ENCODE assay signal across 17 cellular contexts in the genomic region with DNA sequence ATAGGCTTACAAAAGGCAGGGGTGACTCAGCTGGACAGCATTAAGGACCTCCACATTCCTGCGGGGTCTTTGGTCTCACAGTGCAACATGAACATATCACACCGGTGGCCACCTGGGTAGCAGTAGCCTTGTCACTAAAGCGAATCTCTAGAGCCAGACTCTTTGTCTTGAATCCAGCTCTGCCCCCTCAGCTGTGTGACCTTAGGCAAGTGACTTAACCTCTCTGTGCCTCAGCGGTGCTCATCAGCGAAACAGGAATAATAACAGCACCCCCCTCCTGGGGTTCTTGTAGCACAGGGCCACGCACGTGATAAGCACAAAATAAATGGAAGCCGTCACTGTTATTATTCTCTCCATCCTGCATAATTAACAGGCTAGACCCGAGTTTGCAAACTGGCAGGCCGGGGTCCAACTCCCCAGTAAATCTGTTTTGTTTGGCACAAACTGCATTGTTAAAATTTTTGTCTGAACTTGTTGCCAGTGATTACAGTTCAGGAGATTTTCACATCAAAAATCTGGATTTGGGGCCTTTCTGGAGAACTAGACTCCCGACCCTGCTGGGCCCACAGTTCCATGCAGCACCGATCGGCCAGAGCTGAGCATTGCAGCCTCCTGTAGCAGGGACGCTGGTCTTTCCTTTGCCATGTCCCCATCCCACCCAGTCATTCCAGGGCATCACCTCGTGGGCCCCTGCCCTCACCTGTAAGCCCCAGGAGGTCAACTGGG.
A peak's percentile ranks its signal among the peaks of the same experiment; 100 is the strongest.
DNase-seq lines count a peak whose midpoint lies in the region; ATAC-seq, FAIRE-seq and TF ChIP-seq lines count a peak whose summit lies in the region.
"Had no signal": no experiment of that assay in that cellular context is flagged by ENCODE, and none has a peak within 500 bp of the region (broad histone marks: within the 10 kb centered on the region; RNA-seq: fewer than 3 reads in every experiment).

No MANE protein-coding gene starts in this region.

- H2AFZ ChIP-seq in H1 (ENCODE audit: low read length), result no peak overlapping the region
- no peak overlapping the region for H2AFZ ChIP-seq in neuronal stem cell (ENCODE audit: low read length)
- H2AFZ ChIP-seq: GM23248 had no signal

- no peak for TF ChIP-seq POLR2A in A549 (IDR thresholded peaks at IDR 0.05; ENCODE audit: low read length)
- no peak for TF ChIP-seq POLR2A in H1 (IDR thresholded peaks at IDR 0.05; ENCODE audit: control extremely low read depth in 1 of 2, low read depth in 2 of 2, low read length in 2 of 2)

- no peak overlapping the region for H3K56ac ChIP-seq in H1 (replicated peaks; ENCODE audit: insufficient read length, low read depth, low read length)

- FAIRE-seq in A549 (lab: Jason Lieb, UNC) (no peak), H1 (lab: Jason Lieb, UNC) (no peak)
- FAIRE-seq: GM12892, GM18507 had no signal

- H3K79me1 ChIP-seq in H1 (ENCODE audit: low read depth, low read length) (no peaks in the 10 kb centered on the region; the same call in 1 of the 2 replicates), neuronal stem cell (ENCODE audit: low read depth, low read length) (no peaks in the 10 kb centered on the region)

- no peaks in the 10 kb centered on the region for H3K27me3 Mint-ChIP-seq in WTC11 (ENCODE audit: low read depth)

- no peaks in the 10 kb centered on the region for H3K9me3 Mint-ChIP-seq in WTC11
- H3K9me3 Mint-ChIP-seq: CD14-positive monocyte; CD4-positive, alpha-beta memory T cell had no signal

- H3K36me3 Mint-ChIP-seq in WTC11, result no peaks in the 10 kb centered on the region
- H3K36me3 Mint-ChIP-seq: CD14-positive monocyte; CD4-positive, alpha-beta memory T cell had no signal

- H3K27ac Mint-ChIP-seq in WTC11, result no peak overlapping the region
- H3K27ac Mint-ChIP-seq: CD4-positive, alpha-beta memory T cell had no signal

- H3K23ac ChIP-seq in H1 (ENCODE audit: insufficient read length) (no peak overlapping the region), neuronal stem cell (ENCODE audit: low read depth, low read length, poor library complexity) (no peak overlapping the region)

- H3K36me3 ChIP-seq in H1 (ENCODE audit: control insufficient read depth in 2 of 4, insufficient read depth in 4 of 4, low read length in 3 of 4) (no peaks in the 10 kb centered on the region), neuronal stem cell (replicated peaks in 1 of 2; ENCODE audit: control insufficient read depth in 2 of 2, insufficient read depth in 2 of 2, low read length in 2 of 2) (no peaks in the 10 kb centered on the region)
- H3K36me3 ChIP-seq: BLaER1 had no signal

- POLR2A ChIA-PET in A549 (lab: Yijun Ruan, JAX) (no interaction called here), WTC11 (lab: Charles Lee) (no interaction called here), H1 (lab: Charles Lee; ENCODE audit: partially characterized antibody) (no interaction called here)

- H3K4me1 ChIP-seq in A549 (no peaks in the 10 kb centered on the region), H1 (replicated peaks in 1 of 4; ENCODE audit: control insufficient read depth in 3 of 4, insufficient read depth in 4 of 4, low read length in 3 of 4) (peaks cover 3 to 17% (median 11%) of the 10 kb centered on the region in 4 experiments), neuronal stem cell (ENCODE audit: control insufficient read depth in 2 of 2, insufficient read depth in 1 of 2, low read depth in 1 of 2, low read length in 2 of 2) (peaks cover 6% of the 10 kb centered on the region in 2 donors)
- H3K4me1 ChIP-seq: BLaER1 had no signal

- H3K14ac ChIP-seq in H1 (ENCODE audit: insufficient read length), result no peak overlapping the region
- H3K14ac ChIP-seq in neuronal stem cell (ENCODE audit: low read length), result no peak overlapping the region

- no peak for TF ChIP-seq CTCF in A549 (IDR thresholded peaks at IDR 0.05)
- TF ChIP-seq CTCF in WTC11 (IDR thresholded peaks at IDR 0.05), result no peak
- no peak for TF ChIP-seq CTCF in H1 (IDR thresholded peaks at IDR 0.05; ENCODE audit: control extremely low read depth in 1 of 3, insufficient read depth in 1 of 3, low read depth in 1 of 3, low read length in 3 of 3)

- H3K4me3 ChIP-seq in A549 (no peak overlapping the region), H1 (ENCODE audit: extremely low read depth in 1 of 4, insufficient read depth in 2 of 4, low read depth in 3 of 4, low read length in 4 of 4) (no peak overlapping the region), neuronal stem cell (ENCODE audit: low read length in 2 of 2) (no peak overlapping the region)
- H3K4me3 ChIP-seq: BLaER1, GM23248 had no signal

- H3K4me2 ChIP-seq in A549, result no peak overlapping the region
- H3K4me2 ChIP-seq in H1 (ENCODE audit: insufficient read depth in 1 of 2, low read depth in 2 of 2, low read length in 2 of 2), result no peak overlapping the region
- H3K4me2 ChIP-seq in neuronal stem cell (ENCODE audit: insufficient read depth, low read length, poor library complexity, severe bottlenecking), result no peak overlapping the region
- H3K4me2 ChIP-seq: BLaER1 had no signal

- no peaks in the 10 kb centered on the region; a peak in 1 of 4 replicates for H3K79me2 ChIP-seq in H1 (ENCODE audit: control insufficient read depth in 1 of 2, insufficient read depth in 2 of 2, low read length in 2 of 2)

- DNase-seq in A549 (ENCODE audit: low read depth in 1 of 2, low spot score in 1 of 2) (no peak), WTC11 (ENCODE audit: low spot score) (no peak), H1 (ENCODE audit: low read depth in 1 of 2, low spot score in 2 of 2) (no peak), neuronal stem cell (ENCODE audit: low spot score) (no peak), pons (ENCODE audit: low spot score) (no peak)
- DNase-seq in activated CD4-positive, CD25-positive, alpha-beta regulatory T cell (lab: John Stamatoyannopoulos, UW), result no peak
- DNase-seq: CD4-positive, alpha-beta memory T cell; DMS153; DMS79; GDM1; GM23248 had no signal

- CTCF ChIA-PET in A549 (lab: Yijun Ruan, JAX) (no interaction called here), WTC11 (lab: Charles Lee) (interaction anchor here (3.4 kb wide), 1 partner anchor 105 kb away, joined by 11 read pairs; no protein-coding TSS in a partner anchor), H1 (lab: Charles Lee; ENCODE audit: partially characterized antibody) (interaction anchor here (0.6 kb wide), 1 partner anchor 89 kb away, joined by 8 read pairs; no protein-coding TSS in a partner anchor)

- no peaks in the 10 kb centered on the region for H3K23me2 ChIP-seq in H1 (ENCODE audit: low read depth, low read length)

- H2BK5ac ChIP-seq in H1 (ENCODE audit: low read depth, low read length) (no peak overlapping the region; the same call in 1 of the 2 replicates), neuronal stem cell (ENCODE audit: low read length) (peak overlapping the region; percentile 39)

- H4K91ac ChIP-seq in H1 (replicated peaks; ENCODE audit: insufficient read length, low read length) (no peak overlapping the region), neuronal stem cell (ENCODE audit: low read depth, low read length, poor library complexity) (no peak overlapping the region)

- H2BK120ac ChIP-seq in H1 (replicated peaks; ENCODE audit: low read depth, low read length), result no peak overlapping the region
- no peak overlapping the region for H2BK120ac ChIP-seq in neuronal stem cell (ENCODE audit: low read depth, low read length)

- H3K4me1 Mint-ChIP-seq in WTC11, result peaks cover 24% of the 10 kb centered on the region
- H3K4me1 Mint-ChIP-seq: CD4-positive, alpha-beta memory T cell had no signal

- H2BK15ac ChIP-seq in H1 (ENCODE audit: low read length) (peak overlapping the region; percentile 40), neuronal stem cell (ENCODE audit: low read length) (no peak overlapping the region)

- no peak overlapping the region for H4K8ac ChIP-seq in H1 (ENCODE audit: extremely low read depth, insufficient read depth, low read length)
- H4K8ac ChIP-seq in neuronal stem cell (ENCODE audit: low read depth, low read length), result no peak overlapping the region

- TF ChIP-seq EP300 in A549 (IDR thresholded peaks at IDR 0.05) (no peak), H1 (IDR thresholded peaks at IDR 0.05; ENCODE audit: borderline replicate concordance in 1 of 2, low read depth in 2 of 2, low read length in 2 of 2) (no peak)

- no peak overlapping the region for H4K5ac ChIP-seq in H1 (ENCODE audit: insufficient read length, low read depth, low read length)

- 0 out of 2 replicates have a peak overlapping the region, but pooled peaks have one; percentile 27 for H2BK12ac ChIP-seq in H1 (ENCODE audit: low read depth, low read length)
- no peak overlapping the region for H2BK12ac ChIP-seq in neuronal stem cell (ENCODE audit: low read length)

- H3K18ac ChIP-seq in H1 (ENCODE audit: extremely low read depth, low read length), result peak overlapping the region; percentile 87
- no peak overlapping the region for H3K18ac ChIP-seq in neuronal stem cell (ENCODE audit: low read length)

- WGBS in A549 (ENCODE audit: missing lambda C conversion rate), result 37% methylated on average over 15 of the region's 15 CpGs
- 81% methylated on average over 14 of the region's 15 CpGs; no CpG with 5 or more reads in 1 of the 2 experiments for WGBS in H1 (ENCODE audit: extremely low coverage in 1 of 2, insufficient coverage in 1 of 2, insufficient read length in 1 of 2, insufficient replicate concordance in 2 of 2, low coverage in 1 of 2, low lambda C conversion rate in 2 of 2, missing lambda C conversion rate in 1 of 2), 2 experiments
- no CpG with 5 or more reads among the region's 15 CpGs for WGBS in neuronal stem cell (ENCODE audit: extremely low coverage in 2 of 2, insufficient read length in 2 of 2, insufficient replicate concordance in 1 of 2), 2 donors

- H2BK20ac ChIP-seq in H1 (ENCODE audit: low read length), result no peak overlapping the region

- H4K20me1 ChIP-seq in H1 (replicated peaks in 1 of 2; ENCODE audit: control insufficient read depth in 1 of 2, insufficient read depth in 2 of 2, low read length in 2 of 2), result peaks cover 0 to 3% of the 10 kb centered on the region in 2 experiments
- H4K20me1 ChIP-seq: BLaER1 had no signal

- ATAC-seq in A549, result no peak
- no peak for ATAC-seq in WTC11
- no peak for ATAC-seq in HG03135 (IDR thresholded peaks at IDR 0.05; ENCODE audit: unreplicated experiment)

- TF ChIP-seq RAD21 in A549 (conservative IDR thresholded peaks at IDR 0.05 in 1 of 2, IDR thresholded peaks at IDR 0.05 in 1 of 2) (no peak), H1 (IDR thresholded peaks at IDR 0.05 in 1 of 2, conservative IDR thresholded peaks at IDR 0.05 in 1 of 2; ENCODE audit: low read depth in 2 of 2, low read length in 2 of 2) (no peak)

- H3K9ac ChIP-seq in H1 (replicated peaks in 1 of 4; ENCODE audit: extremely low read depth in 1 of 4, low read depth in 3 of 4, low read length in 3 of 4) (no peak overlapping the region), neuronal stem cell (ENCODE audit: low read depth, low read length, poor library complexity) (no peak overlapping the region)
- H3K9ac ChIP-seq: BLaER1, GM23248 had no signal

- H2AK5ac ChIP-seq in H1 (ENCODE audit: low read depth, low read length) (no peak overlapping the region), neuronal stem cell (ENCODE audit: low read depth, low read length) (no peak overlapping the region)

- peaks cover 10% of the 10 kb centered on the region for H3K9me3 ChIP-seq in A549
- no peaks in the 10 kb centered on the region for H3K9me3 ChIP-seq in H1 (ENCODE audit: insufficient read depth in 2 of 2, low read depth in 1 of 2, low read length in 1 of 2)
- H3K9me3 ChIP-seq in neuronal stem cell (replicated peaks in 1 of 2; ENCODE audit: control insufficient read depth in 2 of 2, insufficient read depth in 1 of 2, low read depth in 1 of 2, low read length in 2 of 2), result no peaks in the 10 kb centered on the region
- H3K9me3 ChIP-seq: BLaER1 had no signal

- H3K4me3 Mint-ChIP-seq in WTC11, result no peak overlapping the region
- H3K4me3 Mint-ChIP-seq: CD14-positive monocyte; CD4-positive, alpha-beta memory T cell had no signal

- H3K27me3 ChIP-seq in H1 (replicated peaks in 1 of 4; ENCODE audit: control insufficient read depth in 3 of 4, extremely low read depth in 1 of 4, insufficient read depth in 3 of 4, low read length in 3 of 4), result no peaks in the 10 kb centered on the region
- no peaks in the 10 kb centered on the region for H3K27me3 ChIP-seq in neuronal stem cell (ENCODE audit: control insufficient read depth in 3 of 3, insufficient read depth in 3 of 3, low read depth in 1 of 3, low read length in 3 of 3)
- H3K27me3 ChIP-seq: BLaER1 had no signal

- H3K27ac ChIP-seq in A549 (no peak overlapping the region), H1 (ENCODE audit: low read depth, low read length) (no peak overlapping the region), neuronal stem cell (replicated peaks; ENCODE audit: low read length) (no peak overlapping the region)
- H3K27ac ChIP-seq: 22Rv1, BLaER1, GM23248 had no signal

- H3K4ac ChIP-seq in H1 (replicated peaks; ENCODE audit: insufficient read length, low read depth, low read length) (peak overlapping the region; percentile 79), neuronal stem cell (ENCODE audit: low read length) (no peak overlapping the region)
